Comparison of ENCODE assay signal across 16 cellular contexts in the genomic region with DNA sequence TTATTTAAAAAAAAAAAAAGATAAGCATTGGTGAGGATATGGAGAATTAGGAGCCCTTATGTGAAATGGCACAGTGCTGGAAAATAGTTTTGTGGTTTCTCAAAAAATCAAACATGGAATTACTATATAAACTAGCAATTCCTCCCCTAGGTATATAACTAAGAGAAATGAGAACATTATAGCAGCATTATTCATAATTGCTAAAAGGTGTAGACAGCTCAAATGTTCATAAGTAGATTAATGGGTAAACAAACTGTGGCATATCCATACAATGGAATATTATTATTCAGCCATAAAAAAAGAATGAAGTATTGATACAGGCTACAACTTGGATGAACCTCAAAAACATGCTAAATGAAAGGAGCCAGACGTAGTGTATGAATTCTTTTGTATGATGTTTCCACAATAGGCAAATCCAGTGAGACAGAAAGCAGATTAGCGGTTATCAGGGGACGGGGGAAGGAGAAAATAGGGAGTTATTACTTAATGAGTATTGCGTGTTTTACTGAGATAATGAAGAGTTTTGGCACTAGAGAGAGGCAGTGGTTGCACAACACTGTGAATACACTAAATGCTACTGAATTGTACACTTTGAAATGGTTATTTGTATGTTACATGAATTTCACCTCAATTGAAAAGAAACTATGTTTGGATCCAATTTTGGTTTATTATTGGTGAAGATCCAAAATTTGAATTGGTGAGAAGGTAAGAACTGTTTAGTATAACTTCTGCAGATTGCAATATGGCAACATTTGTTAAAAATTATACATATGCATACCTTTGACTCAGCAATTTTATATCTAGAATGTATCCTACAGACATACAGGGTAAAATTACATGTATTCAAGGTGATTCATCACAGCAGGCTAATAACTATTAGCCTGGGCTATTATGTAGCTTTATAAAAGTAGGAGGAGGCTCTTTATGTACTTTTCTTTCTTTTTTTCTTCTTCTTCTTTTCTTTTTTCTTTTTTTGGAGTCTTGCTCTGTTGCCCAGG.
A peak's percentile ranks its signal among the peaks of the same experiment; 100 is the strongest.
DNase-seq lines count a peak whose midpoint lies in the region; ATAC-seq, FAIRE-seq and TF ChIP-seq lines count a peak whose summit lies in the region.
"Had no signal": no experiment of that assay in that cellular context is flagged by ENCODE, and none has a peak within 500 bp of the region (broad histone marks: within the 10 kb centered on the region; RNA-seq: fewer than 3 reads in every experiment).

No MANE protein-coding gene starts in this region.

- peak overlapping the region; percentile 64 for H3K27ac Mint-ChIP-seq in activated T-helper 17 cell treated with anti-CD3 and anti-CD28 coated beads, Interleukin-2, amount 50 U/mL, for 72 hours
- H3K27ac Mint-ChIP-seq: activated naive CD4-positive, alpha-beta T cell treated with anti-CD3 and anti-CD28 coated beads, Interleukin-2, amount 10 ng/mL, durations not matched to agents 7 days and 5 days had no signal

- H3K4me3 ChIP-seq in A549: no peak overlapping the region
- H3K4me3 ChIP-seq in HEK293 (ENCODE audit: low read depth, low read length): no peak overlapping the region
- H3K4me3 ChIP-seq in left ventricle myocardium inferior: no peak overlapping the region
- H3K4me3 ChIP-seq: suprapubic skin had no signal

- H3K4me1 ChIP-seq in A549 (peaks cover 57% of the 10 kb centered on the region), HEK293 (ENCODE audit: control insufficient read depth, insufficient read depth, low read length) (no peaks in the 10 kb centered on the region), left ventricle myocardium inferior (peaks cover 63% of the 10 kb centered on the region)

- peak overlapping the region; percentile 44 for H3K4me2 ChIP-seq in A549

- no peak for TF ChIP-seq POLR2A in A549 (IDR thresholded peaks at IDR 0.05; ENCODE audit: low read length)

- TF ChIP-seq RAD21 in A549 (conservative IDR thresholded peaks at IDR 0.05 in 1 of 2, IDR thresholded peaks at IDR 0.05 in 1 of 2): no peak

- POLR2A ChIA-PET in A549 (lab: Yijun Ruan, JAX) (no interaction called here), HEK293 (lab: Yijun Ruan, JAX) (no interaction called here)

- peak; percentile 51 for FAIRE-seq in A549 (lab: Jason Lieb, UNC)
- FAIRE-seq: H1 had no signal

- no peaks in the 10 kb centered on the region for H3K27me3 ChIP-seq in left ventricle myocardium inferior (ENCODE audit: low read depth)
- H3K27me3 ChIP-seq: suprapubic skin had no signal

- no peaks in the 10 kb centered on the region for H3K9me3 ChIP-seq in A549
- no peaks in the 10 kb centered on the region for H3K9me3 ChIP-seq in HEK293 (ENCODE audit: control insufficient read depth, insufficient read depth, low read depth, low read length)
- peaks cover 10% of the 10 kb centered on the region for H3K9me3 ChIP-seq in left ventricle myocardium inferior (replicated peaks)
- H3K9me3 ChIP-seq: suprapubic skin had no signal

- H3K27me3 Mint-ChIP-seq in activated T-helper 17 cell treated with anti-CD3 and anti-CD28 coated beads, Interleukin-2, amount 50 U/mL, for 72 hours: no peaks in the 10 kb centered on the region
- H3K27me3 Mint-ChIP-seq: activated naive CD4-positive, alpha-beta T cell treated with anti-CD3 and anti-CD28 coated beads, Interleukin-2, amount 10 ng/mL, durations not matched to agents 7 days and 5 days had no signal

- WGBS in A549 (ENCODE audit: missing lambda C conversion rate): 85% methylated on average over 4 of the region's 4 CpGs

- H3K36me3 Mint-ChIP-seq in activated T-helper 17 cell treated with anti-CD3 and anti-CD28 coated beads, Interleukin-2, amount 50 U/mL, for 72 hours (ENCODE audit: low read depth): peaks cover 41% of the 10 kb centered on the region

- H3K27ac ChIP-seq in A549 (peak overlapping the region; percentile 65 to 81), HEK293 (ENCODE audit: extremely low read depth, low read depth, low read length) (no peak overlapping the region), left ventricle myocardium inferior (replicated peaks) (peak overlapping the region; percentile 54)
- H3K27ac ChIP-seq: suprapubic skin had no signal

- peaks cover 4% of the 10 kb centered on the region for H3K4me1 Mint-ChIP-seq in activated T-helper 17 cell treated with anti-CD3 and anti-CD28 coated beads, Interleukin-2, amount 50 U/mL, for 72 hours
- H3K4me1 Mint-ChIP-seq: activated naive CD4-positive, alpha-beta T cell treated with anti-CD3 and anti-CD28 coated beads, Interleukin-2, amount 10 ng/mL, durations not matched to agents 7 days and 5 days had no signal

- H3K9me3 Mint-ChIP-seq in activated T-helper 17 cell treated with anti-CD3 and anti-CD28 coated beads, Interleukin-2, amount 50 U/mL, for 72 hours: no peaks in the 10 kb centered on the region

- DNase-seq in A549 (ENCODE audit: low read depth in 1 of 2, low spot score in 1 of 2) (no peak), left ventricle myocardium inferior (no peak), NCI-H2029 treated with DMSO at 0.1 percent for 48 hours (lab: John Stamatoyannopoulos, UW) (no peak), RKO (ENCODE audit: low spot score) (no peak), left colon (no peak)
- DNase-seq in stimulated activated CD4-positive, alpha-beta T cell treated with anti-CD3 and anti-CD28 coated beads, Interleukin-12 subunit alpha, Interleukin-12 subunit beta, amount 100 ng/mL, for 4 hours: no peak
- DNase-seq: activated CD8-positive, alpha-beta memory T cell treated with anti-CD3 and anti-CD28 coated beads, Interleukin-2, amount 50 U/mL, for 4 hours; activated naive CD4-positive, alpha-beta T cell treated with anti-CD3 and anti-CD28 coated beads, Interleukin-2, amount 10 ng/mL, durations not matched to agents 7 days and 5 days; caudate nucleus; DMS 273 treated with DMSO at 0.1 percent for 48 hours; NCI-H2029; posterior cingulate gyrus had no signal

- CTCF ChIA-PET in A549 (lab: Yijun Ruan, JAX): interaction anchor here (0.6 to 1.9 kb wide), 3 partner anchors 9 to 181 kb away, joined by 3 to 11 read pairs (median 4); no protein-coding TSS in a partner anchor
- CTCF ChIA-PET in HEK293 (lab: Yijun Ruan, JAX): interaction anchor here (2.0 kb wide), 1 partner anchor 14 kb away, joined by 4 read pairs; no protein-coding TSS in a partner anchor

- no peak overlapping the region for H3K4me3 Mint-ChIP-seq in activated T-helper 17 cell treated with anti-CD3 and anti-CD28 coated beads, Interleukin-2, amount 50 U/mL, for 72 hours
- H3K4me3 Mint-ChIP-seq: activated naive CD4-positive, alpha-beta T cell treated with anti-CD3 and anti-CD28 coated beads, Interleukin-2, amount 10 ng/mL, durations not matched to agents 7 days and 5 days had no signal

- H3K36me3 ChIP-seq in HEK293 (ENCODE audit: control insufficient read depth in 2 of 2, insufficient read depth in 1 of 2, low read length in 2 of 2): peaks cover under 1 to 29% of the 10 kb centered on the region in 2 experiments; a peak in 2 of 3 replicates
- peaks cover 34% of the 10 kb centered on the region for H3K36me3 ChIP-seq in left ventricle myocardium inferior

- peak in 1 of 2 experiments; percentile 21; a peak in 1 of 6 replicates for ATAC-seq in A549
- no peak for ATAC-seq in activated T-helper 17 cell treated with anti-CD3 and anti-CD28 coated beads, Interleukin-2, amount 50 U/mL, for 72 hours (replicated peaks)
- no peak for ATAC-seq in left colon

- intact Hi-C loops in left ventricle myocardium inferior (cut with micrococcal nuclease): no loop called here
- intact Hi-C loops in left colon (cut with DNase I, micrococcal nuclease): no loop called here

- TF ChIP-seq CTCF in A549 (IDR thresholded peaks at IDR 0.05): no peak
- TF ChIP-seq CTCF in HEK293 (tag by site-specific recombination; IDR thresholded peaks at IDR 0.05): no peak
- no peak for TF ChIP-seq CTCF in left ventricle myocardium inferior (IDR thresholded peaks at IDR 0.05; ENCODE audit: borderline replicate concordance)

- no peak for TF ChIP-seq EP300 in A549 (IDR thresholded peaks at IDR 0.05)

TF ChIP-seq in A549, 52 proteins besides CTCF, POLR2A, EP300 and RAD21 (continues in another document):
- peak; percentile 89 for TF ChIP-seq MAFK (IDR thresholded peaks at IDR 0.05; ENCODE audit: partially characterized antibody)
- TF ChIP-seq FOSL2 (IDR thresholded peaks at IDR 0.05): no peak
- TF ChIP-seq FOSL2 (CRISPR knock-in tag; IDR thresholded peaks at IDR 0.05): peak; percentile 27
- no peak for TF ChIP-seq EHMT2 (IDR thresholded peaks at IDR 0.05; ENCODE audit: low read depth)
- TF ChIP-seq GATA3 (IDR thresholded peaks at IDR 0.05; ENCODE audit: borderline replicate concordance): no peak
- no peak for TF ChIP-seq ZC3H11A (IDR thresholded peaks at IDR 0.05)

TF ChIP-seq in HEK293, 187 proteins besides CTCF, POLR2A, EP300 and RAD21:
- TF ChIP-seq ZNF792 (tag by site-specific recombination; IDR thresholded peaks at IDR 0.05) (no peak), ZBTB21 (tag by site-specific recombination; IDR thresholded peaks at IDR 0.05) (no peak), ZNF10 (tag by site-specific recombination; IDR thresholded peaks at IDR 0.05) (peak; percentile 43; the same call in 1 of the 2 replicates), ZNF785 (tag by site-specific recombination; IDR thresholded peaks at IDR 0.05) (no peak), ZNF776 (tag by site-specific recombination; IDR thresholded peaks at IDR 0.05; ENCODE audit: borderline replicate concordance) (no peak), ZNF202 (tag by site-specific recombination; IDR thresholded peaks at IDR 0.05; ENCODE audit: borderline replicate concordance) (no peak)
- TF ChIP-seq, protein P1, sequence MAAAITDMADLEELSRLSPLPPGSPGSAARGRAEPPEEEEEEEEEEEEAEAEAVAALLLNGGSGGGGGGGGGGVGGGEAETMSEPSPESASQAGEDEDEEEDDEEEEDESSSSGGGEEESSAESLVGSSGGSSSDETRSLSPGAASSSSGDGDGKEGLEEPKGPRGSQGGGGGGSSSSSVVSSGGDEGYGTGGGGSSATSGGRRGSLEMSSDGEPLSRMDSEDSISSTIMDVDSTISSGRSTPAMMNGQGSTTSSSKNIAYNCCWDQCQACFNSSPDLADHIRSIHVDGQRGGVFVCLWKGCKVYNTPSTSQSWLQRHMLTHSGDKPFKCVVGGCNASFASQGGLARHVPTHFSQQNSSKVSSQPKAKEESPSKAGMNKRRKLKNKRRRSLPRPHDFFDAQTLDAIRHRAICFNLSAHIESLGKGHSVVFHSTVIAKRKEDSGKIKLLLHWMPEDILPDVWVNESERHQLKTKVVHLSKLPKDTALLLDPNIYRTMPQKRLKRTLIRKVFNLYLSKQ (tag by site-specific recombination; IDR thresholded peaks at IDR 0.05; ENCODE audit: borderline replicate concordance): no peak
TF ChIP-seq in HEK293: peak in this region for 1.
